16 cellular contexts compared by ENCODE assay signal in genomic region chr17:80339118-80339517, GRCh38.
"Had no signal": no experiment of that assay in that cellular context is flagged by ENCODE, and none has a peak within 500 bp of the region (broad histone marks: within the 10 kb centered on the region; RNA-seq: fewer than 3 reads in every experiment).

No MANE protein-coding gene starts in this region.

- H3K4me1 Mint-ChIP-seq: activated CD4-positive, alpha-beta T cell treated with anti-CD3 and anti-CD28 coated beads for 36 hours; naive B cell had no signal

- H3K4me3 ChIP-seq: gastroesophageal sphincter had no signal

- ATAC-seq: activated CD4-positive, alpha-beta T cell treated with anti-CD3 and anti-CD28 coated beads for 36 hours; gastroesophageal sphincter had no signal

- DNase-seq: activated CD4-positive, alpha-beta T cell treated with anti-CD3 and anti-CD28 coated beads for 36 hours; activated CD8-positive, alpha-beta T cell treated with anti-CD3 and anti-CD28 coated beads, Interleukin-2, amount 10 ng/mL, durations not matched to agents 7 days and 5 days; caudate nucleus; effector memory CD4-positive, alpha-beta T cell; kidney; naive B cell; right cardiac atrium; stimulated activated CD4-positive, alpha-beta T cell treated with anti-CD3 and anti-CD28 coated beads, Interleukin-2, amount 100 ng/mL, for 24 hours; stimulated activated naive CD4-positive, alpha-beta T cell; substantia nigra; T-cell; trophoblast cell had no signal

- H3K9me3 Mint-ChIP-seq: naive B cell, T-cell had no signal

- H3K27ac ChIP-seq: epithelial cell of prostate, gastroesophageal sphincter, VCaP had no signal

- H3K27me3 Mint-ChIP-seq: activated CD4-positive, alpha-beta T cell treated with anti-CD3 and anti-CD28 coated beads for 36 hours; naive B cell; progenitor cell of endocrine pancreas; T-cell had no signal

- H3K27me3 ChIP-seq: gastroesophageal sphincter had no signal

- H3K4me3 Mint-ChIP-seq: activated CD4-positive, alpha-beta T cell treated with anti-CD3 and anti-CD28 coated beads for 36 hours; activated CD8-positive, alpha-beta T cell treated with anti-CD3 and anti-CD28 coated beads, Interleukin-2, amount 10 ng/mL, durations not matched to agents 7 days and 5 days; naive B cell; T-cell had no signal

- H3K4me1 ChIP-seq: gastroesophageal sphincter had no signal

- H3K27ac Mint-ChIP-seq: activated CD4-positive, alpha-beta T cell treated with anti-CD3 and anti-CD28 coated beads for 36 hours; activated CD8-positive, alpha-beta T cell treated with anti-CD3 and anti-CD28 coated beads, Interleukin-2, amount 10 ng/mL, durations not matched to agents 7 days and 5 days; progenitor cell of endocrine pancreas; T-cell had no signal
